Comparison of ENCODE assay signal across 7 cellular contexts in the genomic region with DNA sequence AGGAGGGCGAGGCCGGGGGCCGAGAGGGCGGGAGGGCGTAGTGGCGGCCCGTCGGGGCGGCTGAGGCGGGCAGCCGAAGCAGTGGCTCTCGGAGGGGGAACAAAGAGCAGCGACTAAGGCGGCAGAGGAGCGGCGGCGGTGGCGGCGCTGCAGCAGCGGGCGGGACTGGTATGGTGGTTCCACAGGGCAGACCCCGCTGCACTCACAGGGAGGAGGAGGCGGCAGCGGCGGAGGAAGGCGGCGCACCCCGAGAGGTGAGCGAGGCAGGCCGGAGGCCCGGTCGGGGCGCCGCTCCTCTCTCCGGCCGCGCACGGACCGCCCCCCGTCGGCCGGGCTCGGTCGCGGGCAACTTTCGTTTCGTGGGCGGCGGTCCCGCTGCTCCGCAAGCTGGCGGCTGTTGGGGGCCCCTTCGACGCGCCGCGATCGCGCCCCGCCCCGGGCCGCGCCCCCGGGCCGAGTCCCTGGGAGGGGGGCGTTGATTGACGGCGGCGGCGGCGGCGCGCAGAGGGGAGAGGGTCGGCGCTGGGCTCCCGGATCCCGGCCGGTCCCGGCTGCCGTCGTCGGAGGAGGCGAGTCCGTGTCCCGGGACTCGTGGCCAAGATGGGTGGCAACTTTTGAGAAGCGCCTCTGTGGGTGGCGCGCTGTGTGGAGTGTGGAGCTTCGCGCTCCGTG. TPM values are rescaled to one million over a fixed set of nuclear protein-coding genes. Genes with fewer than 3 reads are reported as not detected.
DNase-seq lines count a peak whose midpoint lies in the region; FAIRE-seq and TF ChIP-seq lines count a peak whose summit lies in the region.

No MANE protein-coding gene starts in this region.

- peaks cover 5% of the 10 kb centered on the region for H3K36me3 ChIP-seq in thymus (ENCODE audit: control insufficient read depth, insufficient read depth)

- DNase-seq in GM18507 (ENCODE audit: extremely low spot score, insufficient read length, low read depth) = peak; percentile 9
- DNase-seq in HEK293T (ENCODE audit: extremely low spot score) = peak; percentile 55
- DNase-seq in NCI-H1092 treated with DMSO at 0.1 percent for 48 hours (lab: John Stamatoyannopoulos, UW) = peak; percentile 46
- peak; percentile 66 for DNase-seq in activated gamma-delta T cell (lab: John Stamatoyannopoulos, UW)
- DNase-seq in globus pallidus (ENCODE audit: low spot score) = peak; percentile 45
- DNase-seq in nucleus accumbens (lab: John Stamatoyannopoulos, UW) = peak in 39 of 56 donors; percentile 3 to 68 (median 38)

- WGBS in thymus = under 1% methylated on average over 92 of the region's 92 CpGs

- FAIRE-seq in GM18507 (lab: Jason Lieb, UNC) = no peak

- peak overlapping the region; percentile 96 for H3K4me3 ChIP-seq in thymus (ENCODE audit: low read length)

- CTCF ChIA-PET in HEK293T (lab: Yijun Ruan, JAX) = interaction anchor here (0.5 kb wide), 1 partner anchor 117 kb away, joined by 3 read pairs; no protein-coding TSS in a partner anchor

- no peaks in the 10 kb centered on the region for H3K9me3 ChIP-seq in thymus (ENCODE audit: control insufficient read depth)

- H3K4me1 ChIP-seq in thymus (ENCODE audit: control insufficient read depth, insufficient read depth, low read length) = peaks cover 9% of the 10 kb centered on the region

- POLR2A ChIA-PET in HEK293T (lab: Yijun Ruan, JAX) = interaction anchor here (1.0 to 1.1 kb wide), 2 partner anchors 27 to 119 kb away, joined by 3 read pairs; no protein-coding TSS in a partner anchor

- H3K27ac ChIP-seq in thymus (ENCODE audit: low read depth) = peak overlapping the region; percentile 98

- no peaks in the 10 kb centered on the region for H3K27me3 ChIP-seq in thymus (ENCODE audit: control insufficient read depth, insufficient read depth)

TF ChIP-seq in HEK293T, 16 proteins besides CTCF, POLR2A, EP300 and RAD21:
- TF ChIP-seq CTBP1 (IDR thresholded peaks at IDR 0.05; ENCODE audit: borderline replicate concordance) (no peak), TARDBP (IDR thresholded peaks at IDR 0.05) (no peak), FOXM1 (IDR thresholded peaks at IDR 0.05; ENCODE audit: borderline replicate concordance) (no peak), BHLHE40 (IDR thresholded peaks at IDR 0.05; ENCODE audit: borderline replicate concordance) (no peak), ARNT (IDR thresholded peaks at IDR 0.05) (no peak)
- TF ChIP-seq, protein P1, sequence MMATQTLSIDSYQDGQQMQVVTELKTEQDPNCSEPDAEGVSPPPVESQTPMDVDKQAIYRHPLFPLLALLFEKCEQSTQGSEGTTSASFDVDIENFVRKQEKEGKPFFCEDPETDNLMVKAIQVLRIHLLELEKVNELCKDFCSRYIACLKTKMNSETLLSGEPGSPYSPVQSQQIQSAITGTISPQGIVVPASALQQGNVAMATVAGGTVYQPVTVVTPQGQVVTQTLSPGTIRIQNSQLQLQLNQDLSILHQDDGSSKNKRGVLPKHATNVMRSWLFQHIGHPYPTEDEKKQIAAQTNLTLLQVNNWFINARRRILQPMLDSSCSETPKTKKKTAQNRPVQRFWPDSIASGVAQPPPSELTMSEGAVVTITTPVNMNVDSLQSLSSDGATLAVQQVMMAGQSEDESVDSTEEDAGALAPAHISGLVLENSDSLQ (IDR thresholded peaks at IDR 0.05) = peak; percentile 86

RNA-seq across cellular contexts. Expression of a gene that starts 0.5 kb away (rescaled TPM):
- polyA plus RNA-seq in thymus = 14.2 TPM

Comparison
In these comparisons a context has a peak if more than half of its experiments do, and no peak if none do; other contexts are left out.
1. Peak in every context shown above with its lines: DNase-seq, H3K4me3 ChIP-seq and H3K27ac ChIP-seq.
2. DNase-seq: peak in every context shown above with its lines; median percentile 66 in activated gamma-delta T cell; 55 in HEK293T; 46 in NCI-H1092 treated with DMSO at 0.1 percent for 48 hours; 45 in globus pallidus; 38 in nucleus accumbens; 9 in GM18507.